In genomic region chr4:85740431-85740861, GRCh38 we compare ENCODE assay signal across 1 cellular context.
A peak's percentile ranks its signal among the peaks of the same experiment; 100 is the strongest.
TF ChIP-seq lines count a peak whose summit lies in the region.

No MANE protein-coding gene starts in this region.

TF ChIP-seq in HCT116, 20 proteins besides CTCF, POLR2A, EP300 and RAD21:
- no peak for TF ChIP-seq SP1 (IDR thresholded peaks at IDR 0.05; ENCODE audit: low read depth)
- TF ChIP-seq, protein P1, sequence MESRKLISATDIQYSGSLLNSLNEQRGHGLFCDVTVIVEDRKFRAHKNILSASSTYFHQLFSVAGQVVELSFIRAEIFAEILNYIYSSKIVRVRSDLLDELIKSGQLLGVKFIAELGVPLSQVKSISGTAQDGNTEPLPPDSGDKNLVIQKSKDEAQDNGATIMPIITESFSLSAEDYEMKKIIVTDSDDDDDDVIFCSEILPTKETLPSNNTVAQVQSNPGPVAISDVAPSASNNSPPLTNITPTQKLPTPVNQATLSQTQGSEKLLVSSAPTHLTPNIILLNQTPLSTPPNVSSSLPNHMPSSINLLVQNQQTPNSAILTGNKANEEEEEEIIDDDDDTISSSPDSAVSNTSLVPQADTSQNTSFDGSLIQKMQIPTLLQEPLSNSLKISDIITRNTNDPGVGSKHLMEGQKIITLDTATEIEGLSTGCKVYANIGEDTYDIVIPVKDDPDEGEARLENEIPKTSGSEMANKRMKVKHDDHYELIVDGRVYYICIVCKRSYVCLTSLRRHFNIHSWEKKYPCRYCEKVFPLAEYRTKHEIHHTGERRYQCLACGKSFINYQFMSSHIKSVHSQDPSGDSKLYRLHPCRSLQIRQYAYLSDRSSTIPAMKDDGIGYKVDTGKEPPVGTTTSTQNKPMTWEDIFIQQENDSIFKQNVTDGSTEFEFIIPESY (IDR thresholded peaks at IDR 0.05; ENCODE audit: extremely low read depth, insufficient replicate concordance, low read length): no peak
- TF ChIP-seq MAX (IDR thresholded peaks at IDR 0.05): no peak
- no peak for TF ChIP-seq ZNF274 (IDR thresholded peaks at IDR 0.05; ENCODE audit: low read depth, low read length)
- no peak for TF ChIP-seq SRF (IDR thresholded peaks at IDR 0.05; ENCODE audit: low read depth)
- TF ChIP-seq EZH2phosphoT487 (IDR thresholded peaks at IDR 0.05; ENCODE audit: borderline replicate concordance): no peak
- 0 out of 2 replicates have a peak, but pooled peaks have one; percentile 19 for TF ChIP-seq JUND (IDR thresholded peaks at IDR 0.05)
- no peak for TF ChIP-seq SIN3A (IDR thresholded peaks at IDR 0.05; ENCODE audit: low read depth)
- TF ChIP-seq ELF1 (IDR thresholded peaks at IDR 0.05; ENCODE audit: borderline replicate concordance, low read depth): no peak
- peak; percentile 53; the same call in 1 of the 2 replicates for TF ChIP-seq FOSL1 (IDR thresholded peaks at IDR 0.05; ENCODE audit: low read depth)
- no peak for TF ChIP-seq POLR2AphosphoS5 (IDR thresholded peaks at IDR 0.05; ENCODE audit: low read depth, low read length)
- TF ChIP-seq CEBPB (IDR thresholded peaks at IDR 0.05; ENCODE audit: low read depth): 0 out of 2 replicates have a peak, but pooled peaks have one; percentile 45
- TF ChIP-seq, protein P2, sequence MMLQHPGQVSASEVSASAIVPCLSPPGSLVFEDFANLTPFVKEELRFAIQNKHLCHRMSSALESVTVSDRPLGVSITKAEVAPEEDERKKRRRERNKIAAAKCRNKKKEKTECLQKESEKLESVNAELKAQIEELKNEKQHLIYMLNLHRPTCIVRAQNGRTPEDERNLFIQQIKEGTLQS (IDR thresholded peaks at IDR 0.05): no peak
- TF ChIP-seq TCF7L2 (IDR thresholded peaks at IDR 0.05; ENCODE audit: borderline replicate concordance, extremely low read depth, insufficient read depth, insufficient read length): no peak
- TF ChIP-seq ZFX (IDR thresholded peaks at IDR 0.05): no peak
- no peak for TF ChIP-seq EGR1 (IDR thresholded peaks at IDR 0.05; ENCODE audit: low read depth)
